ENCODE assay signal across 8 cellular contexts in genomic region chr2:197838036-197838435, GRCh38. TPM values are rescaled to one million over a fixed set of nuclear protein-coding genes. Genes with fewer than 3 reads are reported as not detected.
DNase-seq lines count a peak whose midpoint lies in the region; ATAC-seq and TF ChIP-seq lines count a peak whose summit lies in the region.

No MANE protein-coding gene starts in this region.

- intact Hi-C loops in activated CD4-positive, alpha-beta T cell treated with anti-CD3 and anti-CD28 coated beads for 36 hours (cut with DNase I, micrococcal nuclease): loop anchor here (1.0 to 5.0 kb wide), 10 partner anchors 9 to 207 kb away; partner anchors contain the start of gene PLCL1 (in 2 of the 2)

- DNase-seq in activated CD4-positive, alpha-beta T cell treated with anti-CD3 and anti-CD28 coated beads for 36 hours: peak; percentile 51
- DNase-seq in activated CD4-positive, alpha-beta T cell treated with anti-CD3 and anti-CD28 coated beads for 1 hour: no peak
- DNase-seq in Peyer's patch: no peak
- DNase-seq in fibroblast of the aortic adventitia (ENCODE audit: low read depth): peak; percentile 70
- no peak for DNase-seq in stimulated activated naive CD8-positive, alpha-beta T cell treated with anti-CD3 and anti-CD28 coated beads, Interleukin-15, Interleukin-2, amounts not matched to agents 100 U/mL and 50 U/mL, for 24 hours
- DNase-seq in NCI-H128 (lab: John Stamatoyannopoulos, UW; ENCODE audit: unreplicated experiment): no peak
- DNase-seq in type B pancreatic cell (ENCODE audit: extremely low spot score, unreplicated experiment): no peak

- no peaks in the 10 kb centered on the region for H3K36me3 ChIP-seq in Peyer's patch

- H3K4me3 Mint-ChIP-seq in activated CD4-positive, alpha-beta T cell treated with anti-CD3 and anti-CD28 coated beads for 36 hours: peak overlapping the region; percentile 53
- no peak overlapping the region for H3K4me3 Mint-ChIP-seq in type B pancreatic cell

- peak; percentile 98 for ATAC-seq in activated CD4-positive, alpha-beta T cell treated with anti-CD3 and anti-CD28 coated beads for 36 hours
- ATAC-seq in HG02678 (IDR thresholded peaks at IDR 0.05; ENCODE audit: unreplicated experiment): peak; percentile 98
- ATAC-seq in stimulated activated naive CD8-positive, alpha-beta T cell treated with anti-CD3 and anti-CD28 coated beads, Interleukin-15, Interleukin-2, amounts not matched to agents 100 U/mL and 50 U/mL, for 24 hours: peak; percentile 94

- H3K27ac ChIP-seq in Peyer's patch: peak overlapping the region; percentile 3 to 49 (median 14)

- peak overlapping the region in 1 of 4 donors; percentile 15 for H3K4me3 ChIP-seq in Peyer's patch
- peak overlapping the region; percentile 45 for H3K4me3 ChIP-seq in fibroblast of the aortic adventitia (ENCODE audit: low read depth, low read length)

- peaks cover 2% of the 10 kb centered on the region for H3K9me3 Mint-ChIP-seq in activated CD4-positive, alpha-beta T cell treated with anti-CD3 and anti-CD28 coated beads for 36 hours (ENCODE audit: low read depth)
- no peaks in the 10 kb centered on the region for H3K9me3 Mint-ChIP-seq in type B pancreatic cell

- peak overlapping the region; percentile 59 for H3K27ac Mint-ChIP-seq in activated CD4-positive, alpha-beta T cell treated with anti-CD3 and anti-CD28 coated beads for 36 hours
- H3K27ac Mint-ChIP-seq in type B pancreatic cell: no peak overlapping the region

- no peaks in the 10 kb centered on the region for H3K27me3 ChIP-seq in Peyer's patch

- H3K4me1 ChIP-seq in Peyer's patch: peaks cover 0 to 6% (median 0%) of the 10 kb centered on the region in 4 donors

- POLR2A ChIA-PET in activated CD4-positive, alpha-beta T cell treated with anti-CD3 and anti-CD28 coated beads for 36 hours (lab: Charles Lee): interaction anchor here (0.6 to 1.6 kb wide), 9 partner anchors 10 to 209 kb away, joined by 3 to 10 read pairs (median 4); partner anchors contain the start of gene PLCL1

- no peaks in the 10 kb centered on the region for H3K36me3 Mint-ChIP-seq in activated CD4-positive, alpha-beta T cell treated with anti-CD3 and anti-CD28 coated beads for 36 hours (ENCODE audit: low read depth)
- no peaks in the 10 kb centered on the region for H3K36me3 Mint-ChIP-seq in type B pancreatic cell

- H3K9me3 ChIP-seq in Peyer's patch: no peaks in the 10 kb centered on the region

- no peaks in the 10 kb centered on the region for H3K27me3 Mint-ChIP-seq in activated CD4-positive, alpha-beta T cell treated with anti-CD3 and anti-CD28 coated beads for 36 hours
- peaks cover 7% of the 10 kb centered on the region for H3K27me3 Mint-ChIP-seq in type B pancreatic cell

- CTCF ChIA-PET in activated CD4-positive, alpha-beta T cell treated with anti-CD3 and anti-CD28 coated beads for 36 hours (lab: Charles Lee): interaction anchor here (0.9 to 2.0 kb wide), 26 partner anchors 9 to 459 kb away, joined by 3 to 21 read pairs (median 4); no protein-coding TSS in a partner anchor

- TF ChIP-seq POLR2A in Peyer's patch (IDR thresholded peaks at IDR 0.05): no peak

- peaks cover 59% of the 10 kb centered on the region for H3K4me1 Mint-ChIP-seq in activated CD4-positive, alpha-beta T cell treated with anti-CD3 and anti-CD28 coated beads for 36 hours
- H3K4me1 Mint-ChIP-seq in type B pancreatic cell (ENCODE audit: unreplicated experiment): peaks cover 13% of the 10 kb centered on the region

- TF ChIP-seq CTCF in Peyer's patch (IDR thresholded peaks at IDR 0.05) (no peak), fibroblast of the aortic adventitia (IDR thresholded peaks at IDR 0.05; ENCODE audit: insufficient read depth, low read length) (no peak), type B pancreatic cell (conservative IDR thresholded peaks at IDR 0.05) (no peak)

RNA-seq across cellular contexts. Expression of gene PLCL1, which starts 33.6 kb away (rescaled TPM):
- 1 to 10 TPM; 1.6 to 1.7 TPM for total RNA-seq in activated CD4-positive, alpha-beta T cell treated with anti-CD3 and anti-CD28 coated beads for 36 hours
- total RNA-seq in Peyer's patch (1 to 10 TPM in 3 of 4 donors, not detected in 1; 1.9 to 5.8 (median 2.8) TPM), fibroblast of the aortic adventitia (ENCODE audit: low replicate concordance) (12.4 and 17.7 TPM in 2 replicates), type B pancreatic cell (ENCODE audit: low replicate concordance) (2.0 and 4.4 TPM in 2 replicates)

RNA-seq across cellular contexts. Expression of gene BOLL, which starts 52.9 kb away (rescaled TPM):
- not detected for total RNA-seq in activated CD4-positive, alpha-beta T cell treated with anti-CD3 and anti-CD28 coated beads for 36 hours
- total RNA-seq in Peyer's patch (not detected), fibroblast of the aortic adventitia (ENCODE audit: low replicate concordance) (not detected in 2 replicates), type B pancreatic cell (ENCODE audit: low replicate concordance) (not detected in 2 replicates)

Comparison
In these comparisons a context has a peak if more than half of its experiments do, and no peak if none do; other contexts are left out.
1. DNase-seq: peak in activated CD4-positive, alpha-beta T cell treated with anti-CD3 and anti-CD28 coated beads for 36 hours (single experiment) and fibroblast of the aortic adventitia (single experiment); none in activated CD4-positive, alpha-beta T cell treated with anti-CD3 and anti-CD28 coated beads for 1 hour (single experiment), Peyer's patch (0 of 3), stimulated activated naive CD8-positive, alpha-beta T cell treated with anti-CD3 and anti-CD28 coated beads, Interleukin-15, Interleukin-2, amounts not matched to agents 100 U/mL and 50 U/mL, for 24 hours (single experiment), NCI-H128 (single experiment) and type B pancreatic cell (single experiment).
2. Peak in every context shown above with its lines, with median percentiles within 50 percentile points of each other: ATAC-seq.